In the genomic region with DNA sequence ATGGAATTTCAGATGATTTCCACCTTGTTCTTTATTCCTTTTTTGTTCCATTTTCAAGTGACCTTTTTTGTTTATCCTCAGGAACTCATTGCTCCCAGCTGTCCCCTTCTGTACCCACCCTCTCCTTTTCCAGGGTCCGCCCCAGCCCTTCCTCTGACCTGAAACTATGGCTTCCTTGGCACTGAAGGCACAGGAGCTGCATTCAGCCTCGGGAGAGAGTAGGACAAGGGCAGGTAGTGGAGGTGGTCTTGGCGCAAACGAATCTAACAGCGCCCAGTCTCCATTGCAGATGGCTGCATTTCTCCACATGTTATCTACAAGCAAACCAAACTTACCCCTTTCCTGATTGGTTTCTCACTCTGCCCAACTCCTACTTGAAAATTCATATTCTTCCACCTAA, we compare ENCODE assay signal across 30 cellular contexts. TPM values are rescaled to one million over a fixed set of nuclear protein-coding genes. Genes with fewer than 3 reads are reported as not detected.
DNase-seq lines count a peak whose midpoint lies in the region; TF ChIP-seq lines count a peak whose summit lies in the region.
"Had no signal": no experiment of that assay in that cellular context is flagged by ENCODE, and none has a peak within 500 bp of the region (broad histone marks: within the 10 kb centered on the region; RNA-seq: fewer than 3 reads in every experiment).

No MANE protein-coding gene starts in this region.

- H3K4me3 Mint-ChIP-seq in Calu3 (ENCODE audit: low read depth, unreplicated experiment) (no peak overlapping the region), osteocyte (ENCODE audit: unreplicated experiment) (no peak overlapping the region)

- H3K36me3 Mint-ChIP-seq in Calu3 (ENCODE audit: insufficient read depth, unreplicated experiment) (peaks cover 6% of the 10 kb centered on the region), osteocyte (ENCODE audit: unreplicated experiment) (peaks cover 2% of the 10 kb centered on the region)
- H3K36me3 Mint-ChIP-seq: CD14-positive monocyte; CD8-positive, alpha-beta memory T cell had no signal

- CTCF ChIA-PET in Calu3 (lab: Charles Lee) = no interaction called here

- BruUV-seq in Calu3 (replicated peaks; lab: Mats Ljungman, UMichigan) = no TSS peak

- no peaks in the 10 kb centered on the region for H3K9me3 Mint-ChIP-seq in Calu3 (ENCODE audit: low read depth, unreplicated experiment)
- no peaks in the 10 kb centered on the region for H3K9me3 Mint-ChIP-seq in osteocyte (ENCODE audit: unreplicated experiment)
- H3K9me3 Mint-ChIP-seq: CD8-positive, alpha-beta memory T cell had no signal

- TF ChIP-seq CTCF in Calu3 (IDR thresholded peaks at IDR 0.05; ENCODE audit: unreplicated experiment) = no peak
- TF ChIP-seq CTCF in osteocyte (IDR thresholded peaks at IDR 0.05) = no peak

- peak overlapping the region; percentile 8 for H3K27ac Mint-ChIP-seq in Calu3 (ENCODE audit: unreplicated experiment)
- no peak overlapping the region for H3K27ac Mint-ChIP-seq in osteocyte (ENCODE audit: unreplicated experiment)
- H3K27ac Mint-ChIP-seq: CD14-positive monocyte; CD8-positive, alpha-beta memory T cell had no signal

- H3K4me1 Mint-ChIP-seq in Calu3 (ENCODE audit: low read depth, unreplicated experiment) (no peaks in the 10 kb centered on the region), osteocyte (ENCODE audit: unreplicated experiment) (peaks cover under 1% of the 10 kb centered on the region)

- peaks cover 96% of the 10 kb centered on the region for H3K27me3 Mint-ChIP-seq in Calu3 (ENCODE audit: unreplicated experiment)
- peaks cover 92% of the 10 kb centered on the region for H3K27me3 Mint-ChIP-seq in osteocyte (ENCODE audit: unreplicated experiment)

- peak; percentile 41 for DNase-seq in activated CD8-positive, alpha-beta memory T cell treated with anti-CD3 and anti-CD28 coated beads for 24 hours
- DNase-seq in activated CD8-positive, alpha-beta memory T cell treated with anti-CD3 and anti-CD28 coated beads, Interleukin-2, amount 50 U/mL, for 4 hours = no peak
- no peak for DNase-seq in Calu3
- DNase-seq in ecto neural progenitor cell (ENCODE audit: low spot score) = peak; percentile 29
- peak; percentile 36 for DNase-seq in osteocyte (ENCODE audit: extremely low spot score, unreplicated experiment)
- no peak for DNase-seq in NOMO-1 (lab: John Stamatoyannopoulos, UW; ENCODE audit: unreplicated experiment in 2 of 2)
- no peak for DNase-seq in NCI-H2081 treated with DMSO at 0.1 percent for 48 hours (lab: John Stamatoyannopoulos, UW)
- DNase-seq in cardiac septum (ENCODE audit: low spot score) = no peak
- DNase-seq: 8988T; ACHN; BE2C; CD8-positive, alpha-beta memory T cell; DMS153; DND-41; H7; MV-4-11; NCI-H1105; NCI-H146; NCI-H1930; NCI-H446; NCI-H524 treated with DMSO at 0.1 percent for 48 hours; NCI-H774; PC-3; Right ventricle myocardium superior had no signal

- intact Hi-C loops in Calu3 (cut with micrococcal nuclease; ENCODE audit: unreplicated experiment) (loop anchor here (10.0 kb wide), 1 partner anchor 462 kb away; no protein-coding TSS in a partner anchor), cardiac septum (cut with DNase I) (no loop called here)

RNA-seq across cellular contexts. Expression of a gene that starts 8.8 kb away (rescaled TPM):
- total RNA-seq in Calu3 (2022) (7.1 and 7.6 TPM in 2 replicates), osteocyte (2.1 and 2.9 TPM in 2 replicates), cardiac septum (1.1 TPM)
- total RNA-seq: H7, HepG2 had no signal

RNA-seq across cellular contexts. Expression of a gene that starts 10.1 kb away (rescaled TPM):
- total RNA-seq in Calu3 (2022) (0.54 TPM in 1 of 2 replicates, not detected in the other), osteocyte (0.55 and 0.73 TPM in 2 replicates), cardiac septum (0.35 TPM)
- total RNA-seq: CD8-positive, alpha-beta memory T cell; H7; HepG2; K562; Right ventricle myocardium superior; SK-MEL-5 had no signal

RNA-seq across cellular contexts. Expression of a gene that starts 30.7 kb away (rescaled TPM):
- total RNA-seq in Calu3 (2022) (2.2 and 2.5 TPM in 2 replicates), osteocyte (10.7 and 11.5 TPM in 2 replicates), cardiac septum (0.16 TPM)
- total RNA-seq: HT1080, MCF 10A, SK-MEL-5 had no signal

RNA-seq across cellular contexts. Expression of a gene that starts 35.1 kb away (rescaled TPM):
- total RNA-seq in Calu3 (2022) = 0.22 TPM in 1 of 2 replicates, not detected in the other
- not detected in 2 replicates for total RNA-seq in osteocyte
- total RNA-seq in cardiac septum = not detected
- total RNA-seq: CD8-positive, alpha-beta memory T cell; H7; HepG2; K562; SK-MEL-5 had no signal

Comparison
In these comparisons a context has a peak if more than half of its experiments do, and no peak if none do; other contexts are left out.
1. DNase-seq: peak in activated CD8-positive, alpha-beta memory T cell treated with anti-CD3 and anti-CD28 coated beads for 24 hours (single experiment), ecto neural progenitor cell (single experiment) and osteocyte (single experiment); none in activated CD8-positive, alpha-beta memory T cell treated with anti-CD3 and anti-CD28 coated beads, Interleukin-2, amount 50 U/mL, for 4 hours (single experiment), Calu3 (single experiment), NOMO-1 (0 of 2), NCI-H2081 treated with DMSO at 0.1 percent for 48 hours (single experiment) and cardiac septum (single experiment).